8 cellular contexts compared by ENCODE assay signal in genomic region chr1:12229835-12230548, GRCh38. TPM values are rescaled to one million over a fixed set of nuclear protein-coding genes. Genes with fewer than 3 reads are reported as not detected.
DNase-seq lines count a peak whose midpoint lies in the region; ATAC-seq, FAIRE-seq and TF ChIP-seq lines count a peak whose summit lies in the region.

A gene with protein sequence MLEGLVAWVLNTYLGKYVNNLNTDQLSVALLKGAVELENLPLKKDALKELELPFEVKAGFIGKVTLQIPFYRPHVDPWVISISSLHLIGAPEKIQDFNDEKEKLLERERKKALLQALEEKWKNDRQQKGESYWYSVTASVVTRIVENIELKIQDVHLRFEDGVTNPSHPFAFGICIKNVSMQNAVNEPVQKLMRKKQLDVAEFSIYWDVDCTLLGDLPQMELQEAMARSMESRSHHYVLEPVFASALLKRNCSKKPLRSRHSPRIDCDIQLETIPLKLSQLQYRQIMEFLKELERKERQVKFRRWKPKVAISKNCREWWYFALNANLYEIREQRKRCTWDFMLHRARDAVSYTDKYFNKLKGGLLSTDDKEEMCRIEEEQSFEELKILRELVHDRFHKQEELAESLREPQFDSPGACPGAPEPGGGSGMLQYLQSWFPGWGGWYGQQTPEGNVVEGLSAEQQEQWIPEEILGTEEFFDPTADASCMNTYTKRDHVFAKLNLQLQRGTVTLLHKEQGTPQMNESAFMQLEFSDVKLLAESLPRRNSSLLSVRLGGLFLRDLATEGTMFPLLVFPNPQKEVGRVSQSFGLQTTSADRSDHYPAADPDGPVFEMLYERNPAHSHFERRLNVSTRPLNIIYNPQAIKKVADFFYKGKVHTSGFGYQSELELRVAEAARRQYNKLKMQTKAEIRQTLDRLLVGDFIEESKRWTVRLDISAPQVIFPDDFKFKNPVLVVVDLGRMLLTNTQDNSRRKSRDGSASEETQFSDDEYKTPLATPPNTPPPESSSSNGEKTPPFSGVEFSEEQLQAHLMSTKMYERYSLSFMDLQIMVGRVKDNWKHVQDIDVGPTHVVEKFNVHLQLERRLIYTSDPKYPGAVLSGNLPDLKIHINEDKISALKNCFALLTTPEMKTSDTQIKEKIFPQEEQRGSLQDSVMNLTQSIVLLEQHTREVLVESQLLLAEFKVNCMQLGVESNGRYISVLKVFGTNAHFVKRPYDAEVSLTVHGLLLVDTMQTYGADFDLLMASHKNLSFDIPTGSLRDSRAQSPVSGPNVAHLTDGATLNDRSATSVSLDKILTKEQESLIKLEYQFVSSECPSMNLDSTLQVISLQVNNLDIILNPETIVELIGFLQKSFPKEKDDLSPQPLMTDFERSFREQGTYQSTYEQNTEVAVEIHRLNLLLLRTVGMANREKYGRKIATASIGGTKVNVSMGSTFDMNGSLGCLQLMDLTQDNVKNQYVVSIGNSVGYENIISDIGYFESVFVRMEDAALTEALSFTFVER (N-terminal part only) (plus strand): TSS chr1:12230030. CDS start chr1:12234267, 4,237 bp downstream.

- TF ChIP-seq CTCF in A549 (IDR thresholded peaks at IDR 0.05) (peak; percentile 87), left lung (IDR thresholded peaks at IDR 0.05) (peak; percentile 95 to 99)

- no peak for FAIRE-seq in A549 (lab: Jason Lieb, UNC)

- H3K4me3 Mint-ChIP-seq in activated CD4-positive, alpha-beta T cell treated with anti-CD3 and anti-CD28 coated beads, Interleukin-2, amount 10 ng/mL, durations not matched to agents 7 days and 5 days, result peak within 1 kb of the TSS; percentile 82
- H3K4me3 Mint-ChIP-seq in dendritic cell treated with granulocyte-macrophage colony-stimulating factor and Interleukin-4, amounts not matched to agents 40 ng/mL and 50 ng/mL, for 4 days, result peak within 1 kb of the TSS; percentile 89

- POLR2A ChIA-PET in A549 (lab: Yijun Ruan, JAX), result no interaction called here
- POLR2A ChIA-PET in activated CD4-positive, alpha-beta T cell treated with anti-CD3 and anti-CD28 coated beads, Interleukin-2, amount 10 ng/mL, durations not matched to agents 7 days and 5 days (lab: Charles Lee), result no interaction called here

- peaks cover 8% of the 10 kb centered on the region for H3K27me3 Mint-ChIP-seq in activated CD4-positive, alpha-beta T cell treated with anti-CD3 and anti-CD28 coated beads, Interleukin-2, amount 10 ng/mL, durations not matched to agents 7 days and 5 days
- H3K27me3 Mint-ChIP-seq in dendritic cell treated with granulocyte-macrophage colony-stimulating factor and Interleukin-4, amounts not matched to agents 40 ng/mL and 50 ng/mL, for 4 days, result peaks cover 4% of the 10 kb centered on the region

- TF ChIP-seq RAD21 in A549 (conservative IDR thresholded peaks at IDR 0.05 in 1 of 2, IDR thresholded peaks at IDR 0.05 in 1 of 2), result 0 out of 5 replicates have a peak, but pooled peaks of 1 of the 2 experiments have one; percentile 18

- TF ChIP-seq EP300 in A549 (IDR thresholded peaks at IDR 0.05), result no peak

- H3K27me3 ChIP-seq in left lung, result no peaks in the 10 kb centered on the region

- peak; percentile 85 to 89 for ATAC-seq in A549
- peak; percentile 83 for ATAC-seq in GM18498 (IDR thresholded peaks at IDR 0.05; ENCODE audit: unreplicated experiment)
- ATAC-seq in HG03025 (IDR thresholded peaks at IDR 0.05; ENCODE audit: low FRiP score, unreplicated experiment), result peak; percentile 76
- peak; percentile 87 for ATAC-seq in left lung

- no CpG with 5 or more reads among the region's 77 CpGs for WGBS in A549 (ENCODE audit: missing lambda C conversion rate)

- peak within 1 kb of the TSS; percentile 92 to 100 for H3K27ac ChIP-seq in A549
- H3K27ac ChIP-seq in left lung, result peak within 1 kb of the TSS; percentile 84 to 86

- CTCF ChIA-PET in A549 (lab: Yijun Ruan, JAX), result interaction anchor here (0.6 to 2.5 kb wide), 6 partner anchors 10 to 429 kb away, joined by 3 to 10 read pairs (median 4); no protein-coding TSS in a partner anchor
- CTCF ChIA-PET in activated CD4-positive, alpha-beta T cell treated with anti-CD3 and anti-CD28 coated beads, Interleukin-2, amount 10 ng/mL, durations not matched to agents 7 days and 5 days (lab: Charles Lee), result interaction anchor here (1.2 to 2.8 kb wide), 3 partner anchors 47 to 429 kb away, joined by 4 to 13 read pairs (median 4); no protein-coding TSS in a partner anchor

- H3K4me2 ChIP-seq in A549, result peak within 1 kb of the TSS; percentile 92

- H3K36me3 Mint-ChIP-seq in activated CD4-positive, alpha-beta T cell treated with anti-CD3 and anti-CD28 coated beads, Interleukin-2, amount 10 ng/mL, durations not matched to agents 7 days and 5 days (ENCODE audit: low read depth), result no peaks in the 10 kb centered on the region
- peaks cover 23% of the 10 kb centered on the region for H3K36me3 Mint-ChIP-seq in dendritic cell treated with granulocyte-macrophage colony-stimulating factor and Interleukin-4, amounts not matched to agents 40 ng/mL and 50 ng/mL, for 4 days (ENCODE audit: low read depth)

- H3K36me3 ChIP-seq in left lung, result peaks cover 0 to 10% of the 10 kb centered on the region in 2 donors

- peak within 1 kb of the TSS; percentile 99 for H3K4me3 ChIP-seq in A549
- peak within 1 kb of the TSS; percentile 97 to 98 for H3K4me3 ChIP-seq in left lung

- no peaks in the 10 kb centered on the region for H3K9me3 ChIP-seq in A549
- H3K9me3 ChIP-seq in left lung, result no peaks in the 10 kb centered on the region

- H3K9me3 Mint-ChIP-seq in activated CD4-positive, alpha-beta T cell treated with anti-CD3 and anti-CD28 coated beads, Interleukin-2, amount 10 ng/mL, durations not matched to agents 7 days and 5 days, result no peaks in the 10 kb centered on the region
- no peaks in the 10 kb centered on the region for H3K9me3 Mint-ChIP-seq in dendritic cell treated with granulocyte-macrophage colony-stimulating factor and Interleukin-4, amounts not matched to agents 40 ng/mL and 50 ng/mL, for 4 days

- H3K27ac Mint-ChIP-seq in activated CD4-positive, alpha-beta T cell treated with anti-CD3 and anti-CD28 coated beads, Interleukin-2, amount 10 ng/mL, durations not matched to agents 7 days and 5 days, result peak within 1 kb of the TSS; percentile 75
- peak within 1 kb of the TSS; percentile 85 for H3K27ac Mint-ChIP-seq in dendritic cell treated with granulocyte-macrophage colony-stimulating factor and Interleukin-4, amounts not matched to agents 40 ng/mL and 50 ng/mL, for 4 days

- peaks cover 14% of the 10 kb centered on the region for H3K4me1 Mint-ChIP-seq in activated CD4-positive, alpha-beta T cell treated with anti-CD3 and anti-CD28 coated beads, Interleukin-2, amount 10 ng/mL, durations not matched to agents 7 days and 5 days
- H3K4me1 Mint-ChIP-seq in dendritic cell treated with granulocyte-macrophage colony-stimulating factor and Interleukin-4, amounts not matched to agents 40 ng/mL and 50 ng/mL, for 4 days (ENCODE audit: low read depth), result peaks cover 8% of the 10 kb centered on the region

- DNase-seq in A549 (ENCODE audit: low read depth in 1 of 2, low spot score in 1 of 2), result peak; percentile 50 to 70
- peak; percentile 83 for DNase-seq in NCI-H510A (lab: John Stamatoyannopoulos, UW)
- DNase-seq in activated CD4-positive, alpha-beta T cell treated with anti-CD3 and anti-CD28 coated beads, Interleukin-2, amount 10 ng/mL, durations not matched to agents 7 days and 5 days, result peak; percentile 87
- DNase-seq in left lung, result peak; percentile 87 to 99
- DNase-seq in stimulated activated CD4-positive, alpha-beta T cell treated with anti-CD3 and anti-CD28 coated beads, Interleukin-2, amount 100 ng/mL, for 48 hours, result peak; percentile 85 to 94

- 0 out of 2 replicates have a peak, but pooled peaks have one; percentile 18 for TF ChIP-seq POLR2A in A549 (IDR thresholded peaks at IDR 0.05; ENCODE audit: low read length)

- intact Hi-C loops in dendritic cell treated with granulocyte-macrophage colony-stimulating factor and Interleukin-4, amounts not matched to agents 40 ng/mL and 50 ng/mL, for 4 days (cut with micrococcal nuclease), result no loop called here
- intact Hi-C loops in left lung (cut with DNase I), result no loop called here

- H3K4me1 ChIP-seq in A549 (peaks cover 10% of the 10 kb centered on the region), left lung (peaks cover 0 to 27% of the 10 kb centered on the region in 2 donors)

TF ChIP-seq in A549, 52 proteins besides CTCF, POLR2A, EP300 and RAD21 (continues in another document):
- TF ChIP-seq MYC (IDR thresholded peaks at IDR 0.05; ENCODE audit: borderline replicate concordance, low read length) (no peak), HDAC2 (IDR thresholded peaks at IDR 0.05) (no peak), KDM1A (IDR thresholded peaks at IDR 0.05; ENCODE audit: low read depth) (no peak), PHF8 (IDR thresholded peaks at IDR 0.05; ENCODE audit: borderline replicate concordance, low read depth) (peak; percentile 35; the same call in 1 of the 2 replicates), MAFK (IDR thresholded peaks at IDR 0.05; ENCODE audit: partially characterized antibody) (no peak), KDM5A (IDR thresholded peaks at IDR 0.05) (no peak)
- TF ChIP-seq, protein P1, sequence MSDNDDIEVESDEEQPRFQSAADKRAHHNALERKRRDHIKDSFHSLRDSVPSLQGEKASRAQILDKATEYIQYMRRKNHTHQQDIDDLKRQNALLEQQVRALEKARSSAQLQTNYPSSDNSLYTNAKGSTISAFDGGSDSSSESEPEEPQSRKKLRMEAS (IDR thresholded peaks at IDR 0.05), result 0 out of 2 replicates have a peak, but pooled peaks have one; percentile 23

RNA-seq across cellular contexts. Expression of the gene that starts here (rescaled TPM):
- polyA plus RNA-seq in A549 (2011; rRNA removed), result 15.9 and 21.0 TPM in 2 replicates
- 5.9 and 7.2 TPM in 2 replicates for polyA plus RNA-seq in A549 (2012; cell fraction: cytosol; rRNA removed)
- polyA plus RNA-seq in A549 (2012; cell fraction: nucleus; rRNA removed), result 9.0 and 10.8 TPM in 2 replicates
- 5.4 to 6.7 TPM (median 6.1 TPM) in 3 replicates for polyA plus RNA-seq in A549 (2017; fragmentation: RNase III; extraction: RNeasy Plus Mini Kit Qiagen cat#74134 plus additional on column Dnase treatment)
- polyA minus RNA-seq in A549 (2011; rRNA and poly(A)+ RNA removed), result 39.5 and 47.8 TPM in 2 replicates
- 10 to 100 TPM; 34.0 to 41.9 TPM for total RNA-seq in activated CD4-positive, alpha-beta T cell treated with anti-CD3 and anti-CD28 coated beads, Interleukin-2, amount 10 ng/mL, durations not matched to agents 7 days and 5 days
- total RNA-seq in left lung, result 10 to 100 TPM; 58.4 to 62.3 TPM

Comparison
In these comparisons a context has a peak if more than half of its experiments do, and no peak if none do; other contexts are left out.
1. Peak in every context shown above with its lines: DNase-seq, ATAC-seq, H3K4me3 ChIP-seq and H3K27ac ChIP-seq.